Comparison of ENCODE assay signal across 1 cellular context in the genomic region with DNA sequence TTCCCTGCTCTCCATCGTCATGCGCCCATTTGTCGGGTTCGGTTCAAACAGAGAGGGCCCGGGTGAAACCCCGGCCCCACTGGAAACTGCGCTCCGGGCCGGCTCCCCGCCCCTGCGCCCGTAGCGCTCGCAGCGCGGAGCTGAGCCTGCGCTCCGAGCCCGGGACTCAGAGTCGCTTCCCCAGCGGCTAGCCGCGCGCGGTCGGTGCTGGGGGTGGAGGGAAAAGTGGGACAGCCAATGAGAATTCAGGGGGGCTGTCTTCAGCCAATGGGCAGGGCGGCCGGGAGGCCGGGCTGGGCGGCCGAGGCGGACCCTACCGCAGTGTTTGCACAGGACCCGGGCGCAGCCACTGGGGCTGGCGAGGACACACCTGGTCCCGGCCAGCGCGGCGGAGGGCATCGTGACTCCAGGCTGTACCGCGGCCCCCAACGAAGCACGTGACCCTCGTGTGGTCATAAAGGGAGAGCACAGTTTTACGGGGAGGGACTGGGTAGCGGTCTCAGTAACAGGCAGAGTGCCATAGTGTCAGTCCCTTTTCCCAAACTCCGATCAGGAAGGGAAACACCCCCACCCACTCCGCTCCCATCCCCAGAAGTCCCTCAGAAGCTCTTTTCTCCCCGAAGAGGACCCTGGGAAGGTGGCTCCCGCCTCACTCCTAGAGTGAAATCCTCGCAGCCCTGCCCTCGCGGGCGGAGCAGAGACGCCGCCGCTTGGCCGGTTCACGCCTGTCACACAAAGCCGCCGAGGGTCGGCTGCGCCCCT.
TF ChIP-seq lines count a peak whose summit lies in the region.

Gene INKA2, minus strand, starts transcription at position 174 of the 762 bp plus-strand sequence. Its CDS starts 153 bp downstream, at position 21.

TF ChIP-seq in HEK293, 187 proteins besides CTCF, POLR2A, EP300 and RAD21 (continued from another document):
- TF ChIP-seq PRDM10 (tag by site-specific recombination; IDR thresholded peaks at IDR 0.05) (peak; percentile 97), KLF16 (tag by site-specific recombination; IDR thresholded peaks at IDR 0.05) (peak; percentile 46; the same call in 1 of the 2 replicates), ZBTB20 (tag by site-specific recombination; IDR thresholded peaks at IDR 0.05) (peak; percentile 99), ZNF239 (tag by site-specific recombination; IDR thresholded peaks at IDR 0.05) (no peak), ZNF10 (tag by site-specific recombination; IDR thresholded peaks at IDR 0.05) (no peak), ZNF76 (tag by site-specific recombination; IDR thresholded peaks at IDR 0.05; ENCODE audit: borderline replicate concordance, low read depth) (peak; percentile 89), ZNF600 (tag by site-specific recombination; IDR thresholded peaks at IDR 0.05) (peak; percentile 75), MEIS1 (CRISPR knock-in tag; IDR thresholded peaks at IDR 0.05; ENCODE audit: borderline replicate concordance) (0 out of 2 replicates have a peak, but pooled peaks have one; percentile 11), ZFHX2 (tag by site-specific recombination; conservative IDR thresholded peaks at IDR 0.05) (0 out of 2 replicates have a peak, but pooled peaks have one; percentile 32), ZNF639 (tag by site-specific recombination; IDR thresholded peaks at IDR 0.05) (peak; percentile 22; the same call in 1 of the 2 replicates), ZBTB17 (tag by site-specific recombination; IDR thresholded peaks at IDR 0.05) (peak; percentile 77), ZNF513 (tag by site-specific recombination; IDR thresholded peaks at IDR 0.05) (no peak), ZFP41 (tag by site-specific recombination; IDR thresholded peaks at IDR 0.05; ENCODE audit: borderline replicate concordance) (no peak), ZSCAN23 (tag by site-specific recombination; IDR thresholded peaks at IDR 0.05) (peak; percentile 59; the same call in 1 of the 2 replicates), ZNF121 (tag by site-specific recombination; IDR thresholded peaks at IDR 0.05) (no peak), GFI1B (tag by site-specific recombination; IDR thresholded peaks at IDR 0.05) (no peak), SP3 (tag by site-specific recombination; IDR thresholded peaks at IDR 0.05) (peak; percentile 81), ZNF146 (tag by site-specific recombination; IDR thresholded peaks at IDR 0.05) (no peak)
- TF ChIP-seq, protein P1, sequence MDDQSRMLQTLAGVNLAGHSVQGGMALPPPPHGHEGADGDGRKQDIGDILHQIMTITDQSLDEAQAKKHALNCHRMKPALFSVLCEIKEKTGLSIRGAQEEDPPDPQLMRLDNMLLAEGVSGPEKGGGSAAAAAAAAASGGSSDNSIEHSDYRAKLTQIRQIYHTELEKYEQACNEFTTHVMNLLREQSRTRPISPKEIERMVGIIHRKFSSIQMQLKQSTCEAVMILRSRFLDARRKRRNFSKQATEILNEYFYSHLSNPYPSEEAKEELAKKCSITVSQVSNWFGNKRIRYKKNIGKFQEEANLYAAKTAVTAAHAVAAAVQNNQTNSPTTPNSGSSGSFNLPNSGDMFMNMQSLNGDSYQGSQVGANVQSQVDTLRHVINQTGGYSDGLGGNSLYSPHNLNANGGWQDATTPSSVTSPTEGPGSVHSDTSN (CRISPR knock-in tag; IDR thresholded peaks at IDR 0.05): 0 out of 2 replicates have a peak, but pooled peaks have one; percentile 54
- TF ChIP-seq, protein P2, sequence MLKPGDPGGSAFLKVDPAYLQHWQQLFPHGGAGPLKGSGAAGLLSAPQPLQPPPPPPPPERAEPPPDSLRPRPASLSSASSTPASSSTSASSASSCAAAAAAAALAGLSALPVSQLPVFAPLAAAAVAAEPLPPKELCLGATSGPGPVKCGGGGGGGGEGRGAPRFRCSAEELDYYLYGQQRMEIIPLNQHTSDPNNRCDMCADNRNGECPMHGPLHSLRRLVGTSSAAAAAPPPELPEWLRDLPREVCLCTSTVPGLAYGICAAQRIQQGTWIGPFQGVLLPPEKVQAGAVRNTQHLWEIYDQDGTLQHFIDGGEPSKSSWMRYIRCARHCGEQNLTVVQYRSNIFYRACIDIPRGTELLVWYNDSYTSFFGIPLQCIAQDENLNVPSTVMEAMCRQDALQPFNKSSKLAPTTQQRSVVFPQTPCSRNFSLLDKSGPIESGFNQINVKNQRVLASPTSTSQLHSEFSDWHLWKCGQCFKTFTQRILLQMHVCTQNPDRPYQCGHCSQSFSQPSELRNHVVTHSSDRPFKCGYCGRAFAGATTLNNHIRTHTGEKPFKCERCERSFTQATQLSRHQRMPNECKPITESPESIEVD (tag by site-specific recombination; IDR thresholded peaks at IDR 0.05): no peak
